ENCODE assay signal across 1 cellular context in the genomic region with DNA sequence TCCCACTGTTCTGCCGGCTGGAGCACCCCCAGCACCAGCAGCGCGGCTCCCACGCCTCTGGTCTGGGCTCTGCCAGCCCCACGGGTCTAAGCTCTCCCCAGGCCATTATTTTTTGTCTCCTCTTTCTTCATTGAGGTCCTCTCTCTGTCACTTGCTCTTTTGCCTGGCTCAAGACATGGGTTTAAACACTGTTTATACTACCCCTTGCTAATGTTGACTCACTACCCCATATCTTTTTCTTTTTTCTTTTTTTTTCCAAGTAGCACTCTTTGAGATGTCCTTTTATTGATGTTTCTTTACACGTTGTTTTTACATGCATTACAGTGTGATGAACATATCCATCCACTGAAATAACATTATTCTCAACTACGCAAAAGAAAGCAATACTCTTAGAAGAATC.
TF ChIP-seq lines count a peak whose summit lies in the region.

No MANE protein-coding gene starts in this region.

TF ChIP-seq in IMR-90, 13 proteins besides CTCF, POLR2A, EP300 and RAD21 (continued from another document):
- TF ChIP-seq RCOR1 (IDR thresholded peaks at IDR 0.05; ENCODE audit: insufficient replicate concordance, low read length) (no peak), NFE2L2 (IDR thresholded peaks at IDR 0.05; ENCODE audit: low read depth, low read length) (no peak), FOS (IDR thresholded peaks at IDR 0.05; ENCODE audit: low read depth, low read length) (no peak), BHLHE40 (IDR thresholded peaks at IDR 0.05; ENCODE audit: low read depth, low read length) (no peak), CEBPB (IDR thresholded peaks at IDR 0.05; ENCODE audit: low read depth, low read length) (no peak), MAFK (IDR thresholded peaks at IDR 0.05; ENCODE audit: low read depth, low read length) (no peak), MXI1 (IDR thresholded peaks at IDR 0.05; ENCODE audit: borderline replicate concordance, low read depth, low read length) (no peak), ELK1 (IDR thresholded peaks at IDR 0.05; ENCODE audit: borderline replicate concordance, low read depth, low read length) (no peak), RFX5 (IDR thresholded peaks at IDR 0.05; ENCODE audit: low read depth, low read length) (no peak), USF2 (IDR thresholded peaks at IDR 0.05; ENCODE audit: low read depth, low read length) (no peak)
